ENCODE assay signal across 8 cellular contexts in genomic region chr3:51671090-51672082, GRCh38. TPM values are rescaled to one million over a fixed set of nuclear protein-coding genes. Genes with fewer than 3 reads are reported as not detected.
DNase-seq lines count a peak whose midpoint lies in the region; ATAC-seq and TF ChIP-seq lines count a peak whose summit lies in the region.

Gene TEX264 (plus strand): TSS chr3:51671252. CDS start chr3:51674305, 3,053 bp downstream.

- peaks cover 69% of the 10 kb centered on the region for H3K4me1 ChIP-seq in CD4-positive, CD25-positive, alpha-beta regulatory T cell (ENCODE audit: control insufficient read depth, insufficient read depth, low read length, poor library complexity, severe bottlenecking)
- no peaks in the 10 kb centered on the region for H3K4me1 ChIP-seq in endodermal cell (ENCODE audit: control insufficient read depth, insufficient read depth, low read length)

- H3K27me3 Mint-ChIP-seq in CD4-positive, CD25-positive, alpha-beta regulatory T cell, result peaks cover 5% of the 10 kb centered on the region
- no peaks in the 10 kb centered on the region for H3K27me3 Mint-ChIP-seq in activated CD8-positive, alpha-beta memory T cell treated with anti-CD3 and anti-CD28 coated beads, Interleukin-2, amount 10 ng/mL, durations not matched to agents 7 days and 5 days
- no peaks in the 10 kb centered on the region for H3K27me3 Mint-ChIP-seq in endodermal cell (ENCODE audit: insufficient read depth)

- CTCF ChIA-PET in activated CD8-positive, alpha-beta memory T cell treated with anti-CD3 and anti-CD28 coated beads, Interleukin-2, amount 10 ng/mL, durations not matched to agents 7 days and 5 days (lab: Charles Lee), result interaction anchor here (0.6 to 14.1 kb wide), 11 partner anchors 8 to 281 kb away, joined by 3 to 269 read pairs (median 20); partner anchors contain the start of genes DCAF1, RAD54L2 and RBM15B

- H3K4me3 ChIP-seq in CD4-positive, CD25-positive, alpha-beta regulatory T cell (ENCODE audit: low read depth, low read length), result peak within 1 kb of the TSS; percentile 87
- peak within 1 kb of the TSS; percentile 86 for H3K4me3 ChIP-seq in endodermal cell (ENCODE audit: low read length)

- no peak for TF ChIP-seq CTCF in endodermal cell (conservative IDR thresholded peaks at IDR 0.05)

- peaks cover 4% of the 10 kb centered on the region for H3K36me3 ChIP-seq in CD4-positive, CD25-positive, alpha-beta regulatory T cell (ENCODE audit: control insufficient read depth, insufficient read depth, low read length)
- peaks cover 7% of the 10 kb centered on the region for H3K36me3 ChIP-seq in endodermal cell (ENCODE audit: control insufficient read depth, insufficient read depth, low read length)

- H3K9me3 ChIP-seq in CD4-positive, CD25-positive, alpha-beta regulatory T cell (ENCODE audit: control insufficient read depth in 2 of 2, low read length in 2 of 2), result no peaks in the 10 kb centered on the region
- H3K9me3 ChIP-seq in endodermal cell (ENCODE audit: control insufficient read depth, low read length), result no peaks in the 10 kb centered on the region

- ATAC-seq in CD4-positive, CD25-positive, alpha-beta regulatory T cell (ENCODE audit: low read depth in 2 of 2), result peak; percentile 80 to 83
- peak; percentile 71 for ATAC-seq in HG03442 (IDR thresholded peaks at IDR 0.05; ENCODE audit: unreplicated experiment)
- peak; percentile 72 for ATAC-seq in activated CD8-positive, alpha-beta memory T cell treated with anti-CD3 and anti-CD28 coated beads, Interleukin-2, amount 10 ng/mL, durations not matched to agents 7 days and 5 days

- peaks cover 13 to 75% (median 56%) of the 10 kb centered on the region in 4 donors for H3K4me1 Mint-ChIP-seq in CD4-positive, CD25-positive, alpha-beta regulatory T cell
- H3K4me1 Mint-ChIP-seq in activated CD8-positive, alpha-beta memory T cell treated with anti-CD3 and anti-CD28 coated beads, Interleukin-2, amount 10 ng/mL, durations not matched to agents 7 days and 5 days, result peaks cover 64% of the 10 kb centered on the region
- H3K4me1 Mint-ChIP-seq in endodermal cell, result peaks cover 30% of the 10 kb centered on the region

- H3K4me3 Mint-ChIP-seq in CD4-positive, CD25-positive, alpha-beta regulatory T cell, result peak within 1 kb of the TSS; percentile 83 to 94 (median 92)
- H3K4me3 Mint-ChIP-seq in activated CD8-positive, alpha-beta memory T cell treated with anti-CD3 and anti-CD28 coated beads, Interleukin-2, amount 10 ng/mL, durations not matched to agents 7 days and 5 days, result peak within 1 kb of the TSS; percentile 89
- peak within 1 kb of the TSS; percentile 72 for H3K4me3 Mint-ChIP-seq in endodermal cell

- peaks cover 11% of the 10 kb centered on the region for H3K36me3 Mint-ChIP-seq in CD4-positive, CD25-positive, alpha-beta regulatory T cell
- H3K36me3 Mint-ChIP-seq in activated CD8-positive, alpha-beta memory T cell treated with anti-CD3 and anti-CD28 coated beads, Interleukin-2, amount 10 ng/mL, durations not matched to agents 7 days and 5 days, result peaks cover 11% of the 10 kb centered on the region
- H3K36me3 Mint-ChIP-seq in endodermal cell (ENCODE audit: low read depth), result peaks cover 9% of the 10 kb centered on the region

- no peaks in the 10 kb centered on the region for H3K9me3 Mint-ChIP-seq in CD4-positive, CD25-positive, alpha-beta regulatory T cell
- no peaks in the 10 kb centered on the region for H3K9me3 Mint-ChIP-seq in activated CD8-positive, alpha-beta memory T cell treated with anti-CD3 and anti-CD28 coated beads, Interleukin-2, amount 10 ng/mL, durations not matched to agents 7 days and 5 days (ENCODE audit: low read depth)
- H3K9me3 Mint-ChIP-seq in endodermal cell, result no peaks in the 10 kb centered on the region

- peak within 1 kb of the TSS; percentile 61 for H3K9ac ChIP-seq in endodermal cell (ENCODE audit: extremely low read depth, low read length, poor library complexity, severe bottlenecking)

- peak within 1 kb of the TSS; percentile 74 to 93 (median 89) for H3K27ac Mint-ChIP-seq in CD4-positive, CD25-positive, alpha-beta regulatory T cell
- H3K27ac Mint-ChIP-seq in activated CD8-positive, alpha-beta memory T cell treated with anti-CD3 and anti-CD28 coated beads, Interleukin-2, amount 10 ng/mL, durations not matched to agents 7 days and 5 days, result peak within 1 kb of the TSS; percentile 87
- peak within 1 kb of the TSS; percentile 44 for H3K27ac Mint-ChIP-seq in endodermal cell

- DNase-seq in CD4-positive, CD25-positive, alpha-beta regulatory T cell, result peak; percentile 92 to 96 (median 95)
- DNase-seq in GM19240 (ENCODE audit: insufficient read length, low spot score), result peak; percentile 93
- peak; percentile 86 for DNase-seq in NOMO-1 treated with DMSO at 0.1 percent for 48 hours (lab: John Stamatoyannopoulos, UW; ENCODE audit: unreplicated experiment)
- DNase-seq in activated CD8-positive, alpha-beta memory T cell treated with anti-CD3 and anti-CD28 coated beads, Interleukin-2, amount 10 ng/mL, durations not matched to agents 7 days and 5 days, result peak; percentile 93
- DNase-seq in endodermal cell, result peak; percentile 92
- DNase-seq in mesenteric fat pad (ENCODE audit: low spot score), result peak; percentile 96
- DNase-seq in stimulated activated CD8-positive, alpha-beta memory T cell treated with anti-CD3 and anti-CD28 coated beads, Interleukin-15, amount 100 ng/mL, for 24 hours (ENCODE audit: low read depth), result peak; percentile 88

- WGBS in endodermal cell (ENCODE audit: insufficient coverage in 1 of 2, insufficient read length in 1 of 2), 2 experiments, result 0 to 1% methylated on average over 7 to 99 of the region's 99 CpGs

- no peaks in the 10 kb centered on the region for H3K27me3 ChIP-seq in CD4-positive, CD25-positive, alpha-beta regulatory T cell (ENCODE audit: control insufficient read depth, insufficient read depth, low read length)
- H3K27me3 ChIP-seq in endodermal cell (ENCODE audit: control insufficient read depth, insufficient read depth, low read length, poor library complexity, severe bottlenecking), result no peaks in the 10 kb centered on the region

- H3K27ac ChIP-seq in CD4-positive, CD25-positive, alpha-beta regulatory T cell (ENCODE audit: insufficient read depth, low read length, poor library complexity, severe bottlenecking), result peak within 1 kb of the TSS; percentile 89
- no peak within 1 kb of the TSS for H3K27ac ChIP-seq in endodermal cell (ENCODE audit: low read depth, low read length)

RNA-seq across cellular contexts. Expression of gene TEX264, which starts in this region (rescaled TPM):
- 47.0 TPM for total RNA-seq in CD4-positive, CD25-positive, alpha-beta regulatory T cell
- polyA plus RNA-seq in CD4-positive, CD25-positive, alpha-beta regulatory T cell, result 100 to 1,000 TPM; 133 to 165 (median 139) TPM
- total RNA-seq in activated CD8-positive, alpha-beta memory T cell treated with anti-CD3 and anti-CD28 coated beads, Interleukin-2, amount 10 ng/mL, durations not matched to agents 7 days and 5 days, result 10 to 100 TPM; 58.8 to 66.5 TPM
- total RNA-seq in endodermal cell (10 to 100 TPM; 21.1 to 24.9 TPM), mesenteric fat pad (35.4 TPM)
- 17.6 TPM for polyA plus RNA-seq in endodermal cell (2013, experiment 1 of 2)
- polyA plus RNA-seq in endodermal cell (2013, experiment 2 of 2), result 12.9 TPM
